1 cellular context compared by ENCODE assay signal in genomic region chr5:140725799-140726471, GRCh38.
TF ChIP-seq lines count a peak whose summit lies in the region.

No MANE protein-coding gene starts in this region.

TF ChIP-seq in HepG2, 621 proteins besides CTCF, POLR2A, EP300 and RAD21 (continued from another document and continues in another):
- no peak for TF ChIP-seq ZUFSP (CRISPR knock-in tag; IDR thresholded peaks at IDR 0.05; ENCODE audit: borderline replicate concordance)
- TF ChIP-seq ETV6 (CRISPR knock-in tag; conservative IDR thresholded peaks at IDR 0.05) = no peak; the same call in 1 of the 2 replicates
- TF ChIP-seq ZNF75D (CRISPR knock-in tag; IDR thresholded peaks at IDR 0.05; ENCODE audit: borderline replicate concordance) = no peak
- peak; percentile 99 for TF ChIP-seq MAF1 (CRISPR knock-in tag; IDR thresholded peaks at IDR 0.05; ENCODE audit: borderline replicate concordance)
- TF ChIP-seq RERE (CRISPR knock-in tag; IDR thresholded peaks at IDR 0.05; ENCODE audit: low read depth) = no peak
- 0 out of 2 replicates have a peak, but pooled peaks have one; percentile 40 for TF ChIP-seq ZNF256 (CRISPR knock-in tag; conservative IDR thresholded peaks at IDR 0.05)
- no peak for TF ChIP-seq BCLAF1 (IDR thresholded peaks at IDR 0.05)
- TF ChIP-seq POLR2AphosphoS5 (IDR thresholded peaks at IDR 0.05; ENCODE audit: low read depth, low read length) = no peak
- TF ChIP-seq CERS6 (CRISPR knock-in tag; IDR thresholded peaks at IDR 0.05) = no peak
- no peak for TF ChIP-seq ZNF782 (CRISPR knock-in tag; IDR thresholded peaks at IDR 0.05; ENCODE audit: borderline replicate concordance)
- no peak for TF ChIP-seq MTF2 (CRISPR knock-in tag; IDR thresholded peaks at IDR 0.05; ENCODE audit: borderline replicate concordance)
- no peak for TF ChIP-seq ZNF484 (CRISPR knock-in tag; IDR thresholded peaks at IDR 0.05; ENCODE audit: borderline replicate concordance, low read depth)
- no peak for TF ChIP-seq ZNF468 (CRISPR knock-in tag; IDR thresholded peaks at IDR 0.05)
- TF ChIP-seq SNAPC2 (CRISPR knock-in tag; IDR thresholded peaks at IDR 0.05) = no peak
- TF ChIP-seq ZNF556 (CRISPR knock-in tag; IDR thresholded peaks at IDR 0.05; ENCODE audit: borderline replicate concordance) = peak; percentile 74; the same call in 1 of the 2 replicates
- no peak for TF ChIP-seq TCF7L2 (IDR thresholded peaks at IDR 0.05; ENCODE audit: low read depth, low read length)
- no peak for TF ChIP-seq ISX (CRISPR knock-in tag; conservative IDR thresholded peaks at IDR 0.05)
- TF ChIP-seq ZNF326 (CRISPR knock-in tag; IDR thresholded peaks at IDR 0.05; ENCODE audit: borderline replicate concordance) = no peak
- TF ChIP-seq KDM5A (IDR thresholded peaks at IDR 0.05; ENCODE audit: borderline replicate concordance, low read length) = no peak
- TF ChIP-seq TEF (CRISPR knock-in tag; IDR thresholded peaks at IDR 0.05) = no peak
- TF ChIP-seq ZNF180 (CRISPR knock-in tag; IDR thresholded peaks at IDR 0.05; ENCODE audit: borderline replicate concordance, low read depth) = no peak
- TF ChIP-seq PHB2 (IDR thresholded peaks at IDR 0.05; ENCODE audit: partially characterized antibody) = no peak
- TF ChIP-seq SP1 (IDR thresholded peaks at IDR 0.05) = no peak
- TF ChIP-seq SP1 (CRISPR knock-in tag; IDR thresholded peaks at IDR 0.05) = peak; percentile 51; the same call in 1 of the 2 replicates
- TF ChIP-seq E2F1 (CRISPR knock-in tag; IDR thresholded peaks at IDR 0.05) = no peak
- no peak for TF ChIP-seq SMARCC2 (IDR thresholded peaks at IDR 0.05)
- no peak for TF ChIP-seq MYC (CRISPR knock-in tag; IDR thresholded peaks at IDR 0.05; ENCODE audit: borderline replicate concordance)
- TF ChIP-seq ZEB1 (IDR thresholded peaks at IDR 0.05; ENCODE audit: insufficient replicate concordance, low read depth) = peak; percentile 48
- peak; percentile 45; the same call in 1 of the 2 replicates for TF ChIP-seq ZNF3 (CRISPR knock-in tag; IDR thresholded peaks at IDR 0.05)
- TF ChIP-seq IKZF4 (CRISPR knock-in tag; IDR thresholded peaks at IDR 0.05; ENCODE audit: borderline replicate concordance, low read depth, not compliant biosample characterization) = no peak
- no peak for TF ChIP-seq ZNF737 (CRISPR knock-in tag; IDR thresholded peaks at IDR 0.05; ENCODE audit: borderline replicate concordance)
- TF ChIP-seq ZBTB39 (CRISPR knock-in tag; IDR thresholded peaks at IDR 0.05) = 0 out of 2 replicates have a peak, but pooled peaks have one; percentile 64
- no peak for TF ChIP-seq DMAP1 (CRISPR knock-in tag; IDR thresholded peaks at IDR 0.05)
- TF ChIP-seq MAFG (CRISPR knock-in tag; IDR thresholded peaks at IDR 0.05) = peak; percentile 65
- TF ChIP-seq MEF2D (CRISPR knock-in tag; IDR thresholded peaks at IDR 0.05) = peak; percentile 74; the same call in 1 of the 2 replicates
- TF ChIP-seq PRDM10 (CRISPR knock-in tag; IDR thresholded peaks at IDR 0.05; ENCODE audit: low read depth) = peak; percentile 64; the same call in 1 of the 2 replicates
- no peak for TF ChIP-seq NFE2L1 (CRISPR knock-in tag; IDR thresholded peaks at IDR 0.05; ENCODE audit: borderline replicate concordance)
- TF ChIP-seq RXRB (CRISPR knock-in tag; IDR thresholded peaks at IDR 0.05; ENCODE audit: borderline replicate concordance) = peak; percentile 77
- TF ChIP-seq HMGA1 (CRISPR knock-in tag; conservative IDR thresholded peaks at IDR 0.05) = no peak
- no peak for TF ChIP-seq ZNF225 (CRISPR knock-in tag; IDR thresholded peaks at IDR 0.05)
- peak; percentile 69 for TF ChIP-seq MAFF (IDR thresholded peaks at IDR 0.05; ENCODE audit: low read depth, low read length)
- TF ChIP-seq NFATC3 (CRISPR knock-in tag; IDR thresholded peaks at IDR 0.05) = no peak
